Comparison of ENCODE assay signal across 1 cellular context in genomic region chr2:9843229-9844035, GRCh38.
TF ChIP-seq lines count a peak whose summit lies in the region.

Gene TAF1B, plus strand, starts transcription at chr2:9843474. Its CDS starts 68 bp downstream, at chr2:9843542.

TF ChIP-seq in HEK293, 187 proteins besides CTCF, POLR2A, EP300 and RAD21 (continued from another document and continues in another):
- no peak for TF ChIP-seq PRDM2 (tag by site-specific recombination; IDR thresholded peaks at IDR 0.05; ENCODE audit: borderline replicate concordance)
- no peak for TF ChIP-seq ZNF302 (tag by site-specific recombination; IDR thresholded peaks at IDR 0.05; ENCODE audit: low read depth)
- TF ChIP-seq KLF7 (tag by site-specific recombination; IDR thresholded peaks at IDR 0.05; ENCODE audit: borderline replicate concordance) = no peak; the same call in 1 of the 2 replicates
- TF ChIP-seq ZBTB6 (tag by site-specific recombination; IDR thresholded peaks at IDR 0.05) = no peak
- TF ChIP-seq ZNF571 (tag by site-specific recombination; IDR thresholded peaks at IDR 0.05) = no peak
- no peak for TF ChIP-seq ZNF362 (tag by site-specific recombination; IDR thresholded peaks at IDR 0.05)
- TF ChIP-seq ZNF202 (tag by site-specific recombination; IDR thresholded peaks at IDR 0.05; ENCODE audit: borderline replicate concordance) = no peak
- TF ChIP-seq ZNF473 (tag by site-specific recombination; IDR thresholded peaks at IDR 0.05) = no peak
- peak; percentile 92 for TF ChIP-seq ZBTB26 (tag by site-specific recombination; optimal IDR thresholded peaks at IDR 0.05)
- peak; percentile 83 for TF ChIP-seq SP2 (tag by site-specific recombination; IDR thresholded peaks at IDR 0.05)
- no peak for TF ChIP-seq ZNF26 (tag by site-specific recombination; IDR thresholded peaks at IDR 0.05)
- no peak for TF ChIP-seq ZNF654 (tag by site-specific recombination; IDR thresholded peaks at IDR 0.05; ENCODE audit: low read depth)
- TF ChIP-seq OSR2 (tag by site-specific recombination; IDR thresholded peaks at IDR 0.05) = no peak
- TF ChIP-seq PATZ1 (tag by site-specific recombination; IDR thresholded peaks at IDR 0.05) = peak; percentile 63
- no peak for TF ChIP-seq ZNF423 (tag by site-specific recombination; IDR thresholded peaks at IDR 0.05)
- TF ChIP-seq ZBTB21 (tag by site-specific recombination; IDR thresholded peaks at IDR 0.05) = no peak
- peak; percentile 64; the same call in 1 of the 2 replicates for TF ChIP-seq ELK4 (IDR thresholded peaks at IDR 0.05; ENCODE audit: borderline replicate concordance, low read depth, low read length)
- TF ChIP-seq TSHZ1 (tag by site-specific recombination; IDR thresholded peaks at IDR 0.05; ENCODE audit: borderline replicate concordance) = no peak
- no peak for TF ChIP-seq TRIM28 (IDR thresholded peaks at IDR 0.05; ENCODE audit: borderline replicate concordance, low read length)
- no peak for TF ChIP-seq RBAK (tag by site-specific recombination; IDR thresholded peaks at IDR 0.05)
- no peak for TF ChIP-seq ZNF155 (tag by site-specific recombination; IDR thresholded peaks at IDR 0.05)
- TF ChIP-seq ZNF16 (tag by site-specific recombination; IDR thresholded peaks at IDR 0.05; ENCODE audit: low read depth) = no peak
- TF ChIP-seq ZNF146 (tag by site-specific recombination; IDR thresholded peaks at IDR 0.05) = no peak
- TF ChIP-seq ZNF623 (tag by site-specific recombination; IDR thresholded peaks at IDR 0.05) = no peak
- TF ChIP-seq KLF9 (tag by site-specific recombination; IDR thresholded peaks at IDR 0.05; ENCODE audit: low read depth) = peak; percentile 79
- TF ChIP-seq ZNF549 (tag by site-specific recombination; IDR thresholded peaks at IDR 0.05) = no peak
- TF ChIP-seq ZNF138 (tag by site-specific recombination; IDR thresholded peaks at IDR 0.05; ENCODE audit: borderline replicate concordance) = no peak
- TF ChIP-seq OVOL3 (tag by site-specific recombination; IDR thresholded peaks at IDR 0.05) = no peak
- TF ChIP-seq GLI4 (tag by site-specific recombination; IDR thresholded peaks at IDR 0.05) = no peak
- TF ChIP-seq ZNF37A (tag by site-specific recombination; IDR thresholded peaks at IDR 0.05) = no peak
- no peak for TF ChIP-seq ZNF211 (tag by site-specific recombination; IDR thresholded peaks at IDR 0.05; ENCODE audit: low read depth)
- no peak for TF ChIP-seq ZNF426 (tag by site-specific recombination; IDR thresholded peaks at IDR 0.05)
- TF ChIP-seq, protein P1, sequence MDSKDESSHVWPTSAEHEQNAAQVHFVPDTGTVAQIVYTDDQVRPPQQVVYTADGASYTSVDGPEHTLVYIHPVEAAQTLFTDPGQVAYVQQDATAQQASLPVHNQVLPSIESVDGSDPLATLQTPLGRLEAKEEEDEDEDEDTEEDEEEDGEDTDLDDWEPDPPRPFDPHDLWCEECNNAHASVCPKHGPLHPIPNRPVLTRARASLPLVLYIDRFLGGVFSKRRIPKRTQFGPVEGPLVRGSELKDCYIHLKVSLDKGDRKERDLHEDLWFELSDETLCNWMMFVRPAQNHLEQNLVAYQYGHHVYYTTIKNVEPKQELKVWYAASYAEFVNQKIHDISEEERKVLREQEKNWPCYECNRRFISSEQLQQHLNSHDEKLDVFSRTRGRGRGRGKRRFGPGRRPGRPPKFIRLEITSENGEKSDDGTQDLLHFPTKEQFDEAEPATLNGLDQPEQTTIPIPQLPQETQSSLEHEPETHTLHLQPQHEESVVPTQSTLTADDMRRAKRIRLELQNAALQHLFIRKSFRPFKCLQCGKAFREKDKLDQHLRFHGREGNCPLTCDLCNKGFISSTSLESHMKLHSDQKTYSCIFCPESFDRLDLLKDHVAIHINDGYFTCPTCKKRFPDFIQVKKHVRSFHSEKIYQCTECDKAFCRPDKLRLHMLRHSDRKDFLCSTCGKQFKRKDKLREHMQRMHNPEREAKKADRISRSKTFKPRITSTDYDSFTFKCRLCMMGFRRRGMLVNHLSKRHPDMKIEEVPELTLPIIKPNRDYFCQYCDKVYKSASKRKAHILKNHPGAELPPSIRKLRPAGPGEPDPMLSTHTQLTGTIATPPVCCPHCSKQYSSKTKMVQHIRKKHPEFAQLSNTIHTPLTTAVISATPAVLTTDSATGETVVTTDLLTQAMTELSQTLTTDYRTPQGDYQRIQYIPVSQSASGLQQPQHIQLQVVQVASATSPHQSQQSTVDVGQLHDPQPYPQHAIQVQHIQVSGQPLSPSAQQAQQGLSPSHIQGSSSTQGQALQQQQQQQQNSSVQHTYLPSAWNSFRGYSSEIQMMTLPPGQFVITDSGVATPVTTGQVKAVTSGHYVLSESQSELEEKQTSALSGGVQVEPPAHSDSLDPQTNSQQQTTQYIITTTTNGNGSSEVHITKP (tag by site-specific recombination; IDR thresholded peaks at IDR 0.05) = peak; percentile 96
- TF ChIP-seq ZNF169 (tag by site-specific recombination; IDR thresholded peaks at IDR 0.05) = no peak
- TF ChIP-seq ZNF112 (tag by site-specific recombination; IDR thresholded peaks at IDR 0.05) = no peak
- TF ChIP-seq ZNF221 (tag by site-specific recombination; IDR thresholded peaks at IDR 0.05; ENCODE audit: borderline replicate concordance) = no peak
- TF ChIP-seq ZEB2 (tag by site-specific recombination; IDR thresholded peaks at IDR 0.05) = peak; percentile 82
- no peak for TF ChIP-seq ZNF521 (tag by site-specific recombination; IDR thresholded peaks at IDR 0.05)
- no peak for TF ChIP-seq ZNF223 (tag by site-specific recombination; IDR thresholded peaks at IDR 0.05)
- no peak for TF ChIP-seq ZBTB1 (tag by site-specific recombination; IDR thresholded peaks at IDR 0.05)
